Comparison of ENCODE assay signal across 8 cellular contexts in genomic region chr3:139343895-139344856, GRCh38. TPM values are rescaled to one million over a fixed set of nuclear protein-coding genes. Genes with fewer than 3 reads are reported as not detected.
A peak's percentile ranks its signal among the peaks of the same experiment; 100 is the strongest.
DNase-seq lines count a peak whose midpoint lies in the region; ATAC-seq and TF ChIP-seq lines count a peak whose summit lies in the region.

Gene MRPS22, plus strand, starts transcription at chr3:139344020. Its CDS starts 7 bp downstream, at chr3:139344027.

- peak; percentile 99 for ATAC-seq in HG03432 (IDR thresholded peaks at IDR 0.05; ENCODE audit: unreplicated experiment)

- H3K4me3 ChIP-seq in AG10803 (ENCODE audit: low read length), result peak within 1 kb of the TSS; percentile 64

- peak; percentile 82 for TF ChIP-seq POLR2A in GM19099 (IDR thresholded peaks at IDR 0.05; ENCODE audit: extremely low read depth, insufficient read length, low read depth)

- H3K27ac Mint-ChIP-seq in chondrocyte (ENCODE audit: unreplicated experiment), result peak within 1 kb of the TSS; percentile 68

- H3K4me1 Mint-ChIP-seq in chondrocyte (ENCODE audit: low read depth), result peaks cover 4% of the 10 kb centered on the region

- H3K27me3 Mint-ChIP-seq in chondrocyte (ENCODE audit: low read depth), result peaks cover 18% of the 10 kb centered on the region

- H3K9me3 Mint-ChIP-seq in chondrocyte (ENCODE audit: low read depth), result peaks cover 4% of the 10 kb centered on the region

- peak within 1 kb of the TSS; percentile 34 for H3K4me3 Mint-ChIP-seq in chondrocyte (ENCODE audit: unreplicated experiment)

- DNase-seq in AG10803 (ENCODE audit: low read depth) (peak; percentile 90), NCI-H510A (lab: John Stamatoyannopoulos, UW) (peak; percentile 64), chondrocyte (ENCODE audit: low spot score) (no peak), kidney glomerular epithelial cell (lab: John Stamatoyannopoulos, UW) (peak; percentile 93)
- peak; percentile 71 for DNase-seq in activated CD4-positive, alpha-beta T cell treated with anti-CD3 and anti-CD28 coated beads for 1 hour
- DNase-seq in stimulated activated CD4-positive, alpha-beta T cell treated with anti-CD3 and anti-CD28 coated beads, Interleukin-1b, Interleukin-23, amount 100 ng/mL, for 1 hour (ENCODE audit: low read depth in 2 of 2), result peak; percentile 37 to 50

- TF ChIP-seq CTCF in AG10803 (conservative IDR thresholded peaks at IDR 0.05; ENCODE audit: low read length), result no peak
- TF ChIP-seq CTCF in chondrocyte (IDR thresholded peaks at IDR 0.05), result no peak

- peaks cover 8% of the 10 kb centered on the region for H3K36me3 Mint-ChIP-seq in chondrocyte (ENCODE audit: low read depth)

RNA-seq across cellular contexts. Expression of gene MRPS22, which starts in this region (rescaled TPM):
- total RNA-seq in chondrocyte, result 29.5 to 31.2 TPM (median 31.1 TPM) in 3 replicates
